Comparison of ENCODE assay signal across 1 cellular context in the genomic region with DNA sequence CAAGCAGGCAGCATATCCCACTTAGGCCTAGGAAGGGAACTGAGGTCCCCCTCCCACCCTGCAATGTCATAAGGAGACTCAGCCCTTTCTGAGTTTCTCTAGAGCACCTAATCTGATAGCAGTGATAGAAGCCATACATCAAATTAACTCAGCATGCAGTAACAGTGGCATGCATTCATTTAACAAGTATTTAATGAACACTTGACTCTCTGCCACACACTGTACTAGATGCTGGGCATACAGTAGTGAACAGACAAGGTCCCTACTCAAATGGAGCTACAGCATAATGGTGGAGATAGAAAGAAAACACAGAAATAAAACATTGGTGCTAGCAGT.
TF ChIP-seq lines count a peak whose summit lies in the region.

No MANE protein-coding gene starts in this region.

TF ChIP-seq in WTC11, 78 proteins besides CTCF, POLR2A, EP300 and RAD21 (continued from another document):
- no peak for TF ChIP-seq NR3C1 (CRISPR knock-in tag; conservative IDR thresholded peaks at IDR 0.05; ENCODE audit: low read depth)
- TF ChIP-seq, protein P1, sequence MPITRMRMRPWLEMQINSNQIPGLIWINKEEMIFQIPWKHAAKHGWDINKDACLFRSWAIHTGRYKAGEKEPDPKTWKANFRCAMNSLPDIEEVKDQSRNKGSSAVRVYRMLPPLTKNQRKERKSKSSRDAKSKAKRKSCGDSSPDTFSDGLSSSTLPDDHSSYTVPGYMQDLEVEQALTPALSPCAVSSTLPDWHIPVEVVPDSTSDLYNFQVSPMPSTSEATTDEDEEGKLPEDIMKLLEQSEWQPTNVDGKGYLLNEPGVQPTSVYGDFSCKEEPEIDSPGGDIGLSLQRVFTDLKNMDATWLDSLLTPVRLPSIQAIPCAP (CRISPR knock-in tag; IDR thresholded peaks at IDR 0.05) = no peak
- no peak for TF ChIP-seq ZNF232 (CRISPR knock-in tag; IDR thresholded peaks at IDR 0.05)
- TF ChIP-seq, protein P2, sequence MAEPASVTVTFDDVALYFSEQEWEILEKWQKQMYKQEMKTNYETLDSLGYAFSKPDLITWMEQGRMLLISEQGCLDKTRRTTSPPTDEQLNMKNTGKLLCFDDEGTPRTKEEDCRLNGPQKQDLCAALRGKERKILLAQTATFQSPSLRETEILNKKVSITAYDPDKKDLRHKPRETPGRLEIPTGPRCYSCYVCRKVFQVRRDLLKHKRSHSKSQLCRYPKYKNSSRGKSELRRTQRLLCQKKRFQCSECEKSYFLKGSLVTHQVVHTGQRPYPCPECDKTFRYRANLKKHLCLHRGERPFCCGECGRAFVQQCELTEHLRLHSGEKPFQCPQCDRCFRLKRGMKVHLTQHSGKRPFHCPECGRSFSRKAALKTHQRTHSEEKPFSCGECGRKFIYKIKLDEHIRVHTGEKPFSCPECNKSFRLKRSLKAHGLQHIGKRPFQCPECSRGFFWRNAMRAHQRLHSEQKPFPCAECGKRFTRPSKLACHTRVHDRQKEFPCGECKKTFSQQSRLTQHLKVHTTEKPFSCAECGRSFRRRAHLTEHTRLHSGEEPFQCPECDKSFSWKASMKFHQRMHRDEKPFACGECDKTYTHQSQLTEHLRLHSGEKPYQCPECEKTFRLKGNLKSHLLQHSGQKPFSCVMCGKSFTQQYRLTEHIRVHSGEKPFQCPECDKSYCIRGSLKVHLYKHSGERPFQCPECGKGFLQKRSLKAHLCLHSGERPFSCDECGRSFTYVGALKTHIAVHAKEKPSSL (CRISPR knock-in tag; conservative IDR thresholded peaks at IDR 0.05) = no peak
- TF ChIP-seq, protein P3, sequence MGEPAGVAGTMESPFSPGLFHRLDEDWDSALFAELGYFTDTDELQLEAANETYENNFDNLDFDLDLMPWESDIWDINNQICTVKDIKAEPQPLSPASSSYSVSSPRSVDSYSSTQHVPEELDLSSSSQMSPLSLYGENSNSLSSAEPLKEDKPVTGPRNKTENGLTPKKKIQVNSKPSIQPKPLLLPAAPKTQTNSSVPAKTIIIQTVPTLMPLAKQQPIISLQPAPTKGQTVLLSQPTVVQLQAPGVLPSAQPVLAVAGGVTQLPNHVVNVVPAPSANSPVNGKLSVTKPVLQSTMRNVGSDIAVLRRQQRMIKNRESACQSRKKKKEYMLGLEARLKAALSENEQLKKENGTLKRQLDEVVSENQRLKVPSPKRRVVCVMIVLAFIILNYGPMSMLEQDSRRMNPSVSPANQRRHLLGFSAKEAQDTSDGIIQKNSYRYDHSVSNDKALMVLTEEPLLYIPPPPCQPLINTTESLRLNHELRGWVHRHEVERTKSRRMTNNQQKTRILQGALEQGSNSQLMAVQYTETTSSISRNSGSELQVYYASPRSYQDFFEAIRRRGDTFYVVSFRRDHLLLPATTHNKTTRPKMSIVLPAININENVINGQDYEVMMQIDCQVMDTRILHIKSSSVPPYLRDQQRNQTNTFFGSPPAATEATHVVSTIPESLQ (CRISPR knock-in tag; IDR thresholded peaks at IDR 0.05) = no peak
- no peak for TF ChIP-seq KAT7 (CRISPR knock-in tag; IDR thresholded peaks at IDR 0.05; ENCODE audit: borderline replicate concordance)
- TF ChIP-seq TCF7 (CRISPR knock-in tag; IDR thresholded peaks at IDR 0.05; ENCODE audit: low read depth) = no peak
- TF ChIP-seq, protein P4, sequence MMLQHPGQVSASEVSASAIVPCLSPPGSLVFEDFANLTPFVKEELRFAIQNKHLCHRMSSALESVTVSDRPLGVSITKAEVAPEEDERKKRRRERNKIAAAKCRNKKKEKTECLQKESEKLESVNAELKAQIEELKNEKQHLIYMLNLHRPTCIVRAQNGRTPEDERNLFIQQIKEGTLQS (CRISPR knock-in tag; conservative IDR thresholded peaks at IDR 0.05) = no peak
- TF ChIP-seq, protein P5, sequence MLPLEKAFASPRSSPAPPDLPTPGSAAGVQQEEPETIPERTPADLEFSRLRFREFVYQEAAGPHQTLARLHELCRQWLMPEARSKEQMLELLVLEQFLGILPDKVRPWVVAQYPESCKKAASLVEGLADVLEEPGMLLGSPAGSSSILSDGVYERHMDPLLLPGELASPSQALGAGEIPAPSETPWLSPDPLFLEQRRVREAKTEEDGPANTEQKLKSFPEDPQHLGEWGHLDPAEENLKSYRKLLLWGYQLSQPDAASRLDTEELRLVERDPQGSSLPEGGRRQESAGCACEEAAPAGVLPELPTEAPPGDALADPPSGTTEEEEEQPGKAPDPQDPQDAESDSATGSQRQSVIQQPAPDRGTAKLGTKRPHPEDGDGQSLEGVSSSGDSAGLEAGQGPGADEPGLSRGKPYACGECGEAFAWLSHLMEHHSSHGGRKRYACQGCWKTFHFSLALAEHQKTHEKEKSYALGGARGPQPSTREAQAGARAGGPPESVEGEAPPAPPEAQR (CRISPR knock-in tag; IDR thresholded peaks at IDR 0.05) = no peak
- no peak for TF ChIP-seq TEAD4 (CRISPR knock-in tag; IDR thresholded peaks at IDR 0.05)
- no peak for TF ChIP-seq TP53 (CRISPR knock-in tag; IDR thresholded peaks at IDR 0.05)
